In genomic region chr3:171807806-171808205, GRCh38 we compare ENCODE assay signal across 31 cellular contexts. TPM values are rescaled to one million over a fixed set of nuclear protein-coding genes. Genes with fewer than 3 reads are reported as not detected.
DNase-seq lines count a peak whose midpoint lies in the region; TF ChIP-seq lines count a peak whose summit lies in the region.
"Had no signal": no experiment of that assay in that cellular context is flagged by ENCODE, and none has a peak within 500 bp of the region (broad histone marks: within the 10 kb centered on the region; RNA-seq: fewer than 3 reads in every experiment).

No MANE protein-coding gene starts in this region.

- H2AFZ ChIP-seq in PC-9 = no peak overlapping the region
- H2AFZ ChIP-seq in smooth muscle cell (ENCODE audit: low read depth) = no peak overlapping the region

- no peak overlapping the region; the same call in 1 of the 2 replicates for H3K4me2 ChIP-seq in PC-9
- H3K4me2 ChIP-seq in smooth muscle cell = peak overlapping the region; percentile 71
- H3K4me2 ChIP-seq: KMS-11 had no signal

- TF ChIP-seq EP300 in esophagus muscularis mucosa (IDR thresholded peaks at IDR 0.05) = no peak

- H4K20me1 ChIP-seq in PC-9 (ENCODE audit: insufficient read depth) (no peaks in the 10 kb centered on the region), smooth muscle cell (ENCODE audit: low read depth) (no peaks in the 10 kb centered on the region)

- CTCF ChIA-PET in PC-9 (lab: Charles Lee) = no interaction called here

- H3K4me1 ChIP-seq in PC-9 (replicated peaks; ENCODE audit: insufficient read depth) (peaks cover 83% of the 10 kb centered on the region), esophagus muscularis mucosa (peaks cover 44 to 67% (median 57%) of the 10 kb centered on the region in 4 donors), smooth muscle cell (ENCODE audit: low read depth) (no peaks in the 10 kb centered on the region)

- no peaks in the 10 kb centered on the region for H3K9me3 ChIP-seq in PC-9 (ENCODE audit: insufficient read depth, low read depth)
- H3K9me3 ChIP-seq in esophagus muscularis mucosa = no peaks in the 10 kb centered on the region
- H3K9me3 ChIP-seq in smooth muscle cell (replicated peaks; ENCODE audit: low read depth) = no peaks in the 10 kb centered on the region
- H3K9me3 ChIP-seq: BLaER1 treated with 17β-estradiol and CSF1 and Interleukin-3, amounts not matched to agents 10 nM and 100 nM; Caco-2; mucosa of descending colon; SJCRH30; tibial nerve had no signal

- H3K9me2 ChIP-seq in PC-9 (ENCODE audit: insufficient read depth) = no peaks in the 10 kb centered on the region

- DNase-seq in HL-60 (ENCODE audit: low read depth in 1 of 2, low spot score in 1 of 2) (no peak), PC-9 (no peak), esophagus muscularis mucosa (ENCODE audit: extremely low spot score) (no peak), smooth muscle cell (lab: John Stamatoyannopoulos, UW; ENCODE audit: unreplicated experiment) (no peak), NCI-H1417 treated with DMSO at 0.1 percent for 48 hours (lab: John Stamatoyannopoulos, UW) (no peak), retina (no peak), GOT3 (lab: John Stamatoyannopoulos, UW) (no peak)
- DNase-seq: activated CD4-positive, alpha-beta T cell treated with anti-CD3 and anti-CD28 coated beads for 48 hours; activated T-cell treated with anti-CD3 and anti-CD28 coated beads for 4 hours; anterior cingulate cortex; Caco-2; immature natural killer cell; left cardiac atrium; MM.1S; mucosa of descending colon; NCI-H1105 treated with DMSO at 0.1 percent for 48 hours; NCI-H2029 treated with DMSO at 0.1 percent for 48 hours; NCI-H526; posterior cingulate gyrus; SJCRH30; stimulated activated CD4-positive, alpha-beta T cell treated with anti-CD3 and anti-CD28 coated beads, Interleukin-12 subunit alpha, Interleukin-12 subunit beta, amount 100 ng/mL, for 4 hours; stimulated activated CD4-positive, alpha-beta T cell treated with anti-CD3 and anti-CD28 coated beads, Interleukin-2, amount 100 ng/mL, for 48 hours; WERI-Rb-1 had no signal

- peak overlapping the region; percentile 84 for H3K27ac ChIP-seq in HL-60 (replicated peaks)
- H3K27ac ChIP-seq in PC-9 = peak overlapping the region; percentile 96; the same call in 1 of the 2 replicates
- H3K27ac ChIP-seq in esophagus muscularis mucosa (replicated peaks in 1 of 4) = peak overlapping the region; percentile 4 to 88 (median 80)
- peak overlapping the region; percentile 87 for H3K27ac ChIP-seq in smooth muscle cell (ENCODE audit: low read depth)
- H3K27ac ChIP-seq: BLaER1 treated with 17β-estradiol and CSF1 and Interleukin-3, amounts not matched to agents 10 nM and 100 nM; KMS-11; SJCRH30; WERI-Rb-1 had no signal

- no peak for TF ChIP-seq POLR2A in esophagus muscularis mucosa (IDR thresholded peaks at IDR 0.05; ENCODE audit: low read depth)

- no peaks in the 10 kb centered on the region for H3K27me3 ChIP-seq in HL-60 (ENCODE audit: insufficient read depth, poor library complexity, severe bottlenecking)
- no peaks in the 10 kb centered on the region for H3K27me3 ChIP-seq in PC-9 (ENCODE audit: insufficient read depth, low read depth)
- H3K27me3 ChIP-seq in esophagus muscularis mucosa = no peaks in the 10 kb centered on the region
- no peaks in the 10 kb centered on the region for H3K27me3 ChIP-seq in smooth muscle cell (ENCODE audit: low read depth)
- H3K27me3 ChIP-seq: SJCRH30, tibial nerve had no signal

- whole genome bisulfite sequencing in esophagus muscularis mucosa = 95% methylated on average over 6 of the region's 6 CpGs
- WGBS in smooth muscle cell (ENCODE audit: low lambda C conversion rate) = 97% methylated on average over 6 of the region's 6 CpGs

- intact Hi-C loops in PC-9 (cut with micrococcal nuclease; ENCODE audit: unreplicated experiment) (loop anchor here (10.0 kb wide), 1 partner anchor 343 kb away; the partner anchor contains the start of gene TNIK), esophagus muscularis mucosa (cut with DNase I) (no loop called here)

- H3F3A ChIP-seq in PC-9 (ENCODE audit: insufficient read depth, low read depth) = peaks cover 75% of the 10 kb centered on the region
- peaks cover 8% of the 10 kb centered on the region for H3F3A ChIP-seq in smooth muscle cell (ENCODE audit: low read depth)

- H3K36me3 ChIP-seq in PC-9 (ENCODE audit: low read depth) = no peaks in the 10 kb centered on the region
- no peaks in the 10 kb centered on the region for H3K36me3 ChIP-seq in esophagus muscularis mucosa
- H3K36me3 ChIP-seq in smooth muscle cell (ENCODE audit: low read depth) = no peaks in the 10 kb centered on the region
- H3K36me3 ChIP-seq: BLaER1 treated with 17β-estradiol and CSF1 and Interleukin-3, amounts not matched to agents 10 nM and 100 nM; SJCRH30; tibial nerve; WERI-Rb-1 had no signal

- H3K4me3 ChIP-seq in HL-60 (replicated peaks; ENCODE audit: insufficient read depth, low read length) (no peak overlapping the region; the same call in 1 of the 2 replicates), PC-9 (no peak overlapping the region), esophagus muscularis mucosa (no peak overlapping the region), smooth muscle cell (no peak overlapping the region)
- H3K4me3 ChIP-seq: BLaER1 treated with 17β-estradiol and CSF1 and Interleukin-3, amounts not matched to agents 10 nM and 100 nM; lung; mucosa of descending colon; SJCRH30; tibial nerve had no signal

- no TSS peak for BruUV-seq in PC-9 (replicated peaks; lab: Mats Ljungman, UMichigan)

- TF ChIP-seq CTCF in HL-60 (IDR thresholded peaks at IDR 0.05; ENCODE audit: insufficient read depth, low read length) (no peak), PC-9 (conservative IDR thresholded peaks at IDR 0.05) (no peak), esophagus muscularis mucosa (IDR thresholded peaks at IDR 0.05) (no peak), smooth muscle cell (IDR thresholded peaks at IDR 0.05; ENCODE audit: borderline replicate concordance, insufficient read depth, poor library complexity, severe bottlenecking) (no peak)

- H3K79me2 ChIP-seq in PC-9 (ENCODE audit: low read depth) (peaks cover 50% of the 10 kb centered on the region), smooth muscle cell (ENCODE audit: low read depth) (peaks cover 54% of the 10 kb centered on the region)

- H3K9ac ChIP-seq in smooth muscle cell (ENCODE audit: low read depth) = no peak overlapping the region
- H3K9ac ChIP-seq: BLaER1 treated with 17β-estradiol and CSF1 and Interleukin-3, amounts not matched to agents 10 nM and 100 nM; KMS-11 had no signal

- POLR2A ChIA-PET in PC-9 (lab: Charles Lee; ENCODE audit: unreplicated experiment) = no interaction called here

RNA-seq across cellular contexts. Expression of gene PLD1, which starts 2.5 kb away (rescaled TPM):
- total RNA-seq in PC-9 (2021) (32.5 and 33.3 TPM in 2 replicates), esophagus muscularis mucosa (10 to 100 TPM; 12.4 to 21.1 (median 18.5) TPM), smooth muscle cell (33.8 and 36.1 TPM in 2 replicates)
- polyA plus RNA-seq in smooth muscle cell = 15.2 and 15.6 TPM in 2 replicates

RNA-seq across cellular contexts. Expression of gene TMEM212, which starts 35.3 kb away (rescaled TPM):
- total RNA-seq in PC-9 (2021) (not detected in 2 replicates), esophagus muscularis mucosa (not detected), smooth muscle cell (not detected in 2 replicates)
- polyA plus RNA-seq in smooth muscle cell = not detected in 2 replicates
- total RNA-seq: activated naive CD4-positive, alpha-beta T cell treated with anti-CD3 and anti-CD28 coated beads, Interleukin-2, amount 50 U/mL, for 72 hours; Caco-2; H4; left cardiac atrium; mucosa of descending colon; sciatic nerve; SJCRH30; tibial nerve had no signal
- polyA plus RNA-seq: immature natural killer cell, neural cell had no signal
